In genomic region chrX:77689376-77689775, GRCh38 we compare ENCODE assay signal across 8 cellular contexts.
"Had no signal": no experiment of that assay in that cellular context is flagged by ENCODE, and none has a peak within 500 bp of the region (broad histone marks: within the 10 kb centered on the region; RNA-seq: fewer than 3 reads in every experiment).

No MANE protein-coding gene starts in this region.

- ATAC-seq: GM23338 had no signal

- FAIRE-seq: H1, H54, HTR-8/SVneo had no signal

- H3K4me2 ChIP-seq: GM23338 had no signal

- H3K27me3 Mint-ChIP-seq: IgD-negative memory B cell had no signal

- DNase-seq: H9, HCEC 1CT, KBM-7 had no signal

- H3K4me1 Mint-ChIP-seq: GM23338, H9 had no signal

- H3K4me3 ChIP-seq: GM23338 had no signal

- H2AFZ ChIP-seq: GM23338 had no signal

- H3K4me3 Mint-ChIP-seq: GM23338, H9, IgD-negative memory B cell had no signal

- H3K9me3 Mint-ChIP-seq: GM23338 had no signal

- H3K27ac Mint-ChIP-seq: GM23338, H9, IgD-negative memory B cell had no signal
